In genomic region chr2:214389334-214389733, GRCh38 we compare ENCODE assay signal across 11 cellular contexts. TPM values are rescaled to one million over a fixed set of nuclear protein-coding genes. Genes with fewer than 3 reads are reported as not detected.
"Had no signal": no experiment of that assay in that cellular context is flagged by ENCODE, and none has a peak within 500 bp of the region (broad histone marks: within the 10 kb centered on the region; RNA-seq: fewer than 3 reads in every experiment).

No MANE protein-coding gene starts in this region.

- H3K27ac ChIP-seq: GM23248 had no signal

- H3K4me2 ChIP-seq: GM23338 had no signal

- H3K4me1 ChIP-seq: HAP-1 had no signal

- DNase-seq: GM23248, GOT3, H7, H9, HCEC 1CT, HFFc6 had no signal

- H3K9me3 ChIP-seq: HAP-1 had no signal

- H3K4me3 ChIP-seq: GM23248, GM23338, HAP-1 had no signal

- H3K36me3 ChIP-seq: HAP-1 had no signal

- H3K9ac ChIP-seq: GM23248 had no signal

- H2AFZ ChIP-seq: GM23248, GM23338 had no signal

- ATAC-seq: GM23338, HCT116 had no signal

RNA-seq across cellular contexts. Expression of gene VWC2L, which starts 21.5 kb away (rescaled TPM):
- total RNA-seq: GM23248, GM23338, H1, H4, H7, H9, HFFc6 had no signal
- polyA plus RNA-seq: GM23248, GM23338, H1 had no signal
